In the genomic region with DNA sequence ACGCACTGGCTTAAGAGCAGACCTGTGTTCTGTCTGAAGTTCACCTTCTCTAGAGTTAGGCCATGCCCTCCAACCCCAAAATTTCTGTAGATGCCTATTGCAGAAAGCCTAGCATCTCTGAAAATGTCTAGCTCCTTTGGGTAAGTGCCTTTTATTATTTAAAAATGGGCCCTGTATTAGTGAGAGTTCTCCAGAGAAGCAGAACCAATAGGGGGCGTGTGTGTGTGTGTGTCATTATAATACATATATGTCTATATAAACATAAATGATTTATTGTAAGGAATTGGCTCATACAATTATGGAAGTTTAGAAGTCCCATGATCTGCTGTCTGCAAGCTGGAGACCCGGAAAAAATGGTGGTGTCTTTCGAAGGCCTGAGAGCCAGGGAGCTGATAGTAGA, we compare ENCODE assay signal across 18 cellular contexts.
A peak's percentile ranks its signal among the peaks of the same experiment; 100 is the strongest.
DNase-seq lines count a peak whose midpoint lies in the region; ATAC-seq and TF ChIP-seq lines count a peak whose summit lies in the region.
"Had no signal": no experiment of that assay in that cellular context is flagged by ENCODE, and none has a peak within 500 bp of the region (broad histone marks: within the 10 kb centered on the region; RNA-seq: fewer than 3 reads in every experiment).

No MANE protein-coding gene starts in this region.

- DNase-seq in AG09309 (ENCODE audit: low read depth) (no peak), GM23338 (ENCODE audit: low spot score) (peak; percentile 32), OCI-LY7 (ENCODE audit: low spot score) (no peak), epithelial cell of esophagus (ENCODE audit: low read depth) (peak; percentile 27), kidney tubule cell (ENCODE audit: low spot score) (no peak)
- no peak for DNase-seq in effector CD4-positive, alpha-beta T cell
- DNase-seq: activated CD4-positive, alpha-beta T cell treated with anti-CD3 and anti-CD28 coated beads, Interleukin-2, amount 10 ng/mL, durations not matched to agents 7 days and 5 days; activated T-cell treated with anti-CD3 and anti-CD28 coated beads, Interleukin-2, amount 50 U/mL, for 1 hour; NCI-H2081; NCI-H524 treated with DMSO at 0.1 percent for 48 hours; right cardiac atrium; SHP77; stimulated activated CD4-positive, alpha-beta T cell treated with anti-CD3 and anti-CD28 coated beads, Interleukin-2, amount 100 ng/mL, for 24 hours; T-helper 9 cell had no signal

- peaks cover 6% of the 10 kb centered on the region; the same call in 1 of the 3 replicates for H3K9me3 Mint-ChIP-seq in GM23338
- H3K9me3 Mint-ChIP-seq: activated CD4-positive, alpha-beta T cell treated with anti-CD3 and anti-CD28 coated beads, Interleukin-2, amount 10 ng/mL, durations not matched to agents 7 days and 5 days; activated naive CD4-positive, alpha-beta T cell treated with anti-CD3 and anti-CD28 coated beads, Interleukin-2, amount 50 U/mL, for 24 hours had no signal

- H3K4me2 ChIP-seq in GM23338 = no peak overlapping the region
- H3K4me2 ChIP-seq in OCI-LY7 (ENCODE audit: low read length) = no peak overlapping the region

- H3K27me3 ChIP-seq in GM23338 (ENCODE audit: insufficient read depth) = no peaks in the 10 kb centered on the region

- H3K36me3 Mint-ChIP-seq in GM23338 (ENCODE audit: low read depth) = no peaks in the 10 kb centered on the region
- H3K36me3 Mint-ChIP-seq: activated naive CD4-positive, alpha-beta T cell treated with anti-CD3 and anti-CD28 coated beads, Interleukin-2, amount 50 U/mL, for 24 hours; brain had no signal

- H3K9me2 ChIP-seq in GM23338 (ENCODE audit: insufficient read depth) (no peaks in the 10 kb centered on the region), OCI-LY7 (ENCODE audit: insufficient read depth, low read length) (no peaks in the 10 kb centered on the region)

- H3K4me3 Mint-ChIP-seq in GM23338 = no peak overlapping the region
- H3K4me3 Mint-ChIP-seq: activated CD4-positive, alpha-beta T cell treated with anti-CD3 and anti-CD28 coated beads, Interleukin-2, amount 10 ng/mL, durations not matched to agents 7 days and 5 days; activated naive CD4-positive, alpha-beta T cell treated with anti-CD3 and anti-CD28 coated beads, Interleukin-2, amount 50 U/mL, for 24 hours; brain had no signal

- CTCF ChIA-PET in OCI-LY7 (lab: Charles Lee; ENCODE audit: unreplicated experiment) = no interaction called here

- H3K27ac ChIP-seq in GM23338 (ENCODE audit: low read depth) (no peak overlapping the region), OCI-LY7 (ENCODE audit: low read depth, low read length, poor library complexity, severe bottlenecking) (no peak overlapping the region)

- H4K20me1 ChIP-seq in GM23338 (replicated peaks; ENCODE audit: insufficient read depth) = no peaks in the 10 kb centered on the region
- no peaks in the 10 kb centered on the region for H4K20me1 ChIP-seq in OCI-LY7 (ENCODE audit: insufficient read depth, low read length)

- peak; percentile 29 for TF ChIP-seq CTCF in AG09309 (IDR thresholded peaks at IDR 0.05; ENCODE audit: control insufficient read depth, insufficient read depth, low read depth, low read length, missing control alignments)
- TF ChIP-seq CTCF in GM23338 (conservative IDR thresholded peaks at IDR 0.05; ENCODE audit: low read depth in 2 of 2) = peak; percentile 34 to 48
- peak; percentile 68 for TF ChIP-seq CTCF in OCI-LY7 (conservative IDR thresholded peaks at IDR 0.05; ENCODE audit: low read length)
- no peak for TF ChIP-seq CTCF in epithelial cell of esophagus (IDR thresholded peaks at IDR 0.05; ENCODE audit: insufficient read depth, low read depth, low read length, missing control alignments)

- BruUV-seq in OCI-LY7 (replicated peaks; lab: Mats Ljungman, UMichigan) = no TSS peak

- H3K36me3 ChIP-seq in GM23338 (ENCODE audit: insufficient read depth) (no peaks in the 10 kb centered on the region; the same call in 1 of the 2 replicates), OCI-LY7 (ENCODE audit: insufficient read depth, low read length) (no peaks in the 10 kb centered on the region)

- no peak for ATAC-seq in GM23338
- no peak for ATAC-seq in HG02798 (IDR thresholded peaks at IDR 0.05; ENCODE audit: poor library complexity, unreplicated experiment)
- ATAC-seq in HG03457 (IDR thresholded peaks at IDR 0.05; ENCODE audit: unreplicated experiment) = no peak
- ATAC-seq: right cardiac atrium had no signal

- H3K27me3 Mint-ChIP-seq in GM23338 (ENCODE audit: insufficient read depth, low read depth, poor library complexity) = peaks cover 10% of the 10 kb centered on the region
- H3K27me3 Mint-ChIP-seq: activated naive CD4-positive, alpha-beta T cell treated with anti-CD3 and anti-CD28 coated beads, Interleukin-2, amount 50 U/mL, for 24 hours had no signal

- H3K4me1 Mint-ChIP-seq in GM23338 = peaks cover 6% of the 10 kb centered on the region
- H3K4me1 Mint-ChIP-seq: activated naive CD4-positive, alpha-beta T cell treated with anti-CD3 and anti-CD28 coated beads, Interleukin-2, amount 50 U/mL, for 24 hours; brain had no signal

- POLR2A ChIA-PET in OCI-LY7 (lab: Charles Lee) = no interaction called here

- H3K79me2 ChIP-seq in GM23338 (replicated peaks; ENCODE audit: insufficient read depth) (no peaks in the 10 kb centered on the region), OCI-LY7 (ENCODE audit: insufficient read depth, low read depth, low read length) (no peaks in the 10 kb centered on the region)

- H3F3A ChIP-seq in GM23338 (replicated peaks; ENCODE audit: low read depth) = no peaks in the 10 kb centered on the region

- intact Hi-C loops in OCI-LY7 (cut with micrococcal nuclease; ENCODE audit: unreplicated experiment) = loop anchor here (5.0 kb wide), 1 partner anchor 349 kb away; no protein-coding TSS in a partner anchor

- no peaks in the 10 kb centered on the region for H3K4me1 ChIP-seq in GM23338 (ENCODE audit: insufficient read depth)
- H3K4me1 ChIP-seq in OCI-LY7 (ENCODE audit: insufficient read depth, low read length, poor library complexity, severe bottlenecking) = no peaks in the 10 kb centered on the region

- no peaks in the 10 kb centered on the region for H3K9me3 ChIP-seq in OCI-LY7 (ENCODE audit: low read length)

- H3K27ac Mint-ChIP-seq in GM23338 = no peak overlapping the region
- H3K27ac Mint-ChIP-seq: activated CD4-positive, alpha-beta T cell treated with anti-CD3 and anti-CD28 coated beads, Interleukin-2, amount 10 ng/mL, durations not matched to agents 7 days and 5 days; activated naive CD4-positive, alpha-beta T cell treated with anti-CD3 and anti-CD28 coated beads, Interleukin-2, amount 50 U/mL, for 24 hours; brain had no signal

- H3K4me3 ChIP-seq in AG09309 (ENCODE audit: control insufficient read depth, low read depth, low read length) (no peak overlapping the region), GM23338 (no peak overlapping the region), OCI-LY7 (ENCODE audit: low read depth, low read length, poor library complexity, severe bottlenecking) (no peak overlapping the region), epithelial cell of esophagus (ENCODE audit: low read length) (no peak overlapping the region)

- no peak overlapping the region for H2AFZ ChIP-seq in GM23338
- no peak overlapping the region for H2AFZ ChIP-seq in OCI-LY7 (ENCODE audit: low read length)

TF ChIP-seq in GM23338, 12 proteins besides CTCF, POLR2A, EP300 and RAD21:
- no peak for TF ChIP-seq NANOG (IDR thresholded peaks at IDR 0.05; ENCODE audit: borderline replicate concordance)

Comparison
In these comparisons a context has a peak if more than half of its experiments do, and no peak if none do; other contexts are left out.
1. DNase-seq: peak in GM23338 (single experiment) and epithelial cell of esophagus (single experiment); none in AG09309 (single experiment), OCI-LY7 (single experiment), effector CD4-positive, alpha-beta T cell (single experiment) and kidney tubule cell (single experiment).